In the genomic region with DNA sequence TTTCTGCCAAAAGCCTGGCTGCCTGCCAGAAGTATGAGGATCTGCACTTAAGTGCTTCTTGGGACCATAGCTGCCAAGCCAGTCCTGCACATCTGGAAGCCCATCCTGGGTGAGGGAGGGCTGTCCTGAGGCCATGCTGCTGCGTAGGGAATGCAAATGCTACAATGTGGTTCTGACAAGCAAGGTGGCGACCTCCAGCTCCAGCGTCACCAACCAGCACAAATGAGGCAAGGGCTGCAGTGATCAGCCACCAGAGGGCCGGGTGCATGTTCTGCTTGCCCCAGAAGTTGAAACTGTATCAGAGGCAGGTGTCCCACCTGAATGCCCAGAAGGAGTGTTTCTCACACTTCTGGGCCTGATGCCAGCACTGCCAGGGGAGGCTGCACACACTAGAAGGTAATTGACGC, we compare ENCODE assay signal across 8 cellular contexts.
A peak's percentile ranks its signal among the peaks of the same experiment; 100 is the strongest.
DNase-seq lines count a peak whose midpoint lies in the region; ATAC-seq and TF ChIP-seq lines count a peak whose summit lies in the region.

No MANE protein-coding gene starts in this region.

- peak; percentile 50 for TF ChIP-seq CTCF in progenitor cell of endocrine pancreas (IDR thresholded peaks at IDR 0.05; ENCODE audit: unreplicated experiment)

- H3K4me3 Mint-ChIP-seq in progenitor cell of endocrine pancreas (ENCODE audit: low read depth): no peak overlapping the region
- no peak overlapping the region for H3K4me3 Mint-ChIP-seq in stimulated activated effector memory CD8-positive, alpha-beta T cell treated with anti-CD3 and anti-CD28 coated beads, Interleukin-12 subunit alpha, Interleukin-12 subunit beta, amount 100 ng/mL, for 72 hours

- DNase-seq in AML-193 (lab: John Stamatoyannopoulos, UW) (peak; percentile 15 to 17), SHP77 (lab: John Stamatoyannopoulos, UW) (peak; percentile 48 to 57), progenitor cell of endocrine pancreas (ENCODE audit: low spot score, unreplicated experiment) (no peak), NCI-H774 (lab: John Stamatoyannopoulos, UW) (no peak)
- DNase-seq in effector CD4-positive, alpha-beta T cell: no peak
- no peak for DNase-seq in stimulated activated effector memory CD8-positive, alpha-beta T cell treated with anti-CD3 and anti-CD28 coated beads, Interleukin-12 subunit alpha, Interleukin-12 subunit beta, amount 100 ng/mL, for 72 hours (ENCODE audit: low spot score in 2 of 2)

- H3K36me3 Mint-ChIP-seq in progenitor cell of endocrine pancreas (ENCODE audit: insufficient read depth): no peaks in the 10 kb centered on the region
- H3K36me3 Mint-ChIP-seq in stimulated activated effector memory CD8-positive, alpha-beta T cell treated with anti-CD3 and anti-CD28 coated beads, Interleukin-12 subunit alpha, Interleukin-12 subunit beta, amount 100 ng/mL, for 72 hours: no peaks in the 10 kb centered on the region

- H3K9me3 Mint-ChIP-seq in progenitor cell of endocrine pancreas (ENCODE audit: low read depth): no peaks in the 10 kb centered on the region
- H3K9me3 Mint-ChIP-seq in stimulated activated effector memory CD8-positive, alpha-beta T cell treated with anti-CD3 and anti-CD28 coated beads, Interleukin-12 subunit alpha, Interleukin-12 subunit beta, amount 100 ng/mL, for 72 hours: no peaks in the 10 kb centered on the region

- no peaks in the 10 kb centered on the region for H3K27me3 Mint-ChIP-seq in progenitor cell of endocrine pancreas

- H3K27ac Mint-ChIP-seq in progenitor cell of endocrine pancreas: no peak overlapping the region
- H3K27ac Mint-ChIP-seq in stimulated activated effector memory CD8-positive, alpha-beta T cell treated with anti-CD3 and anti-CD28 coated beads, Interleukin-12 subunit alpha, Interleukin-12 subunit beta, amount 100 ng/mL, for 72 hours: no peak overlapping the region

- H3K4me1 Mint-ChIP-seq in progenitor cell of endocrine pancreas (ENCODE audit: low read depth): no peaks in the 10 kb centered on the region
- H3K4me1 Mint-ChIP-seq in stimulated activated effector memory CD8-positive, alpha-beta T cell treated with anti-CD3 and anti-CD28 coated beads, Interleukin-12 subunit alpha, Interleukin-12 subunit beta, amount 100 ng/mL, for 72 hours: no peaks in the 10 kb centered on the region

- ATAC-seq in GM18867 (IDR thresholded peaks at IDR 0.05; ENCODE audit: unreplicated experiment) (peak; percentile 86), HG03342 (IDR thresholded peaks at IDR 0.05; ENCODE audit: unreplicated experiment) (peak; percentile 52)
- ATAC-seq in stimulated activated effector memory CD8-positive, alpha-beta T cell treated with anti-CD3 and anti-CD28 coated beads, Interleukin-12 subunit alpha, Interleukin-12 subunit beta, amount 100 ng/mL, for 72 hours: no peak

Comparison
In these comparisons a context has a peak if more than half of its experiments do, and no peak if none do; other contexts are left out.
1. DNase-seq: peak in AML-193 (2 of 2) and SHP77 (2 of 2); none in progenitor cell of endocrine pancreas (single experiment), effector CD4-positive, alpha-beta T cell (single experiment), NCI-H774 (single experiment) and stimulated activated effector memory CD8-positive, alpha-beta T cell treated with anti-CD3 and anti-CD28 coated beads, Interleukin-12 subunit alpha, Interleukin-12 subunit beta, amount 100 ng/mL, for 72 hours (0 of 2).